Comparison of ENCODE assay signal across 1 cellular context in the genomic region with DNA sequence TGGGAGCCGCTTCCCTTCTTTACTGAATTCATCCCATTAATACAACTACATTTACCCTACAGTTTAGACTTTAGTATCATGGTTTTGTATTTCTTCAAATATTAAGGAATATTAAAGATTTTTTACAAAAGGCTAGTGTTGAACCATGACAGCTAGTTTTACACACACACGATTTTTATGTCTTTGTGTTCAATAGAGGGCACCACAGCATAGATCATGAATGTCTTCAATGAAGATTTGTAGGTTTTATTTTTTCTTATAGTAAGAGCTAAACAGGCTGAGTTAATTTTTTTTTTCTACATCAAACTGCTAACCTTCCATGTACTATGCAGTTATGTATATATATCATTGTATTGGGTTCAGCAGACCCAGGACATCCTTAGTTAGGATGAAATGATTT.
TF ChIP-seq lines count a peak whose summit lies in the region.

No MANE protein-coding gene starts in this region.

TF ChIP-seq in SK-N-SH, 30 proteins besides CTCF, POLR2A, EP300 and RAD21 (continued from another document):
- TF ChIP-seq, protein P1, sequence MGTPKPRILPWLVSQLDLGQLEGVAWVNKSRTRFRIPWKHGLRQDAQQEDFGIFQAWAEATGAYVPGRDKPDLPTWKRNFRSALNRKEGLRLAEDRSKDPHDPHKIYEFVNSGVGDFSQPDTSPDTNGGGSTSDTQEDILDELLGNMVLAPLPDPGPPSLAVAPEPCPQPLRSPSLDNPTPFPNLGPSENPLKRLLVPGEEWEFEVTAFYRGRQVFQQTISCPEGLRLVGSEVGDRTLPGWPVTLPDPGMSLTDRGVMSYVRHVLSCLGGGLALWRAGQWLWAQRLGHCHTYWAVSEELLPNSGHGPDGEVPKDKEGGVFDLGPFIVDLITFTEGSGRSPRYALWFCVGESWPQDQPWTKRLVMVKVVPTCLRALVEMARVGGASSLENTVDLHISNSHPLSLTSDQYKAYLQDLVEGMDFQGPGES (IDR thresholded peaks at IDR 0.05; ENCODE audit: low read depth, low read length), result no peak
- TF ChIP-seq NFIC (IDR thresholded peaks at IDR 0.05; ENCODE audit: borderline replicate concordance) (no peak), FOXM1 (IDR thresholded peaks at IDR 0.05; ENCODE audit: low read depth) (no peak), GATA2 (CRISPR knock-in tag; IDR thresholded peaks at IDR 0.05) (no peak)
- TF ChIP-seq, protein P2, sequence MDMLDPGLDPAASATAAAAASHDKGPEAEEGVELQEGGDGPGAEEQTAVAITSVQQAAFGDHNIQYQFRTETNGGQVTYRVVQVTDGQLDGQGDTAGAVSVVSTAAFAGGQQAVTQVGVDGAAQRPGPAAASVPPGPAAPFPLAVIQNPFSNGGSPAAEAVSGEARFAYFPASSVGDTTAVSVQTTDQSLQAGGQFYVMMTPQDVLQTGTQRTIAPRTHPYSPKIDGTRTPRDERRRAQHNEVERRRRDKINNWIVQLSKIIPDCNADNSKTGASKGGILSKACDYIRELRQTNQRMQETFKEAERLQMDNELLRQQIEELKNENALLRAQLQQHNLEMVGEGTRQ (IDR thresholded peaks at IDR 0.05; ENCODE audit: borderline replicate concordance, low read depth, low read length), result no peak
- TF ChIP-seq, protein P3, sequence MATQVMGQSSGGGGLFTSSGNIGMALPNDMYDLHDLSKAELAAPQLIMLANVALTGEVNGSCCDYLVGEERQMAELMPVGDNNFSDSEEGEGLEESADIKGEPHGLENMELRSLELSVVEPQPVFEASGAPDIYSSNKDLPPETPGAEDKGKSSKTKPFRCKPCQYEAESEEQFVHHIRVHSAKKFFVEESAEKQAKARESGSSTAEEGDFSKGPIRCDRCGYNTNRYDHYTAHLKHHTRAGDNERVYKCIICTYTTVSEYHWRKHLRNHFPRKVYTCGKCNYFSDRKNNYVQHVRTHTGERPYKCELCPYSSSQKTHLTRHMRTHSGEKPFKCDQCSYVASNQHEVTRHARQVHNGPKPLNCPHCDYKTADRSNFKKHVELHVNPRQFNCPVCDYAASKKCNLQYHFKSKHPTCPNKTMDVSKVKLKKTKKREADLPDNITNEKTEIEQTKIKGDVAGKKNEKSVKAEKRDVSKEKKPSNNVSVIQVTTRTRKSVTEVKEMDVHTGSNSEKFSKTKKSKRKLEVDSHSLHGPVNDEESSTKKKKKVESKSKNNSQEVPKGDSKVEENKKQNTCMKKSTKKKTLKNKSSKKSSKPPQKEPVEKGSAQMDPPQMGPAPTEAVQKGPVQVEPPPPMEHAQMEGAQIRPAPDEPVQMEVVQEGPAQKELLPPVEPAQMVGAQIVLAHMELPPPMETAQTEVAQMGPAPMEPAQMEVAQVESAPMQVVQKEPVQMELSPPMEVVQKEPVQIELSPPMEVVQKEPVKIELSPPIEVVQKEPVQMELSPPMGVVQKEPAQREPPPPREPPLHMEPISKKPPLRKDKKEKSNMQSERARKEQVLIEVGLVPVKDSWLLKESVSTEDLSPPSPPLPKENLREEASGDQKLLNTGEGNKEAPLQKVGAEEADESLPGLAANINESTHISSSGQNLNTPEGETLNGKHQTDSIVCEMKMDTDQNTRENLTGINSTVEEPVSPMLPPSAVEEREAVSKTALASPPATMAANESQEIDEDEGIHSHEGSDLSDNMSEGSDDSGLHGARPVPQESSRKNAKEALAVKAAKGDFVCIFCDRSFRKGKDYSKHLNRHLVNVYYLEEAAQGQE (IDR thresholded peaks at IDR 0.05; ENCODE audit: low read depth, low read length), result no peak
